In genomic region chr2:234110219-234110618, GRCh38 we compare ENCODE assay signal across 28 cellular contexts. TPM values are rescaled to one million over a fixed set of nuclear protein-coding genes. Genes with fewer than 3 reads are reported as not detected.
DNase-seq lines count a peak whose midpoint lies in the region; ATAC-seq, FAIRE-seq and TF ChIP-seq lines count a peak whose summit lies in the region.
"Had no signal": no experiment of that assay in that cellular context is flagged by ENCODE, and none has a peak within 500 bp of the region (broad histone marks: within the 10 kb centered on the region; RNA-seq: fewer than 3 reads in every experiment).

No MANE protein-coding gene starts in this region.

- H3K9me2 ChIP-seq in SK-N-SH: no peaks in the 10 kb centered on the region

- H2AFZ ChIP-seq in SK-N-SH (ENCODE audit: low read depth): no peak overlapping the region
- H2AFZ ChIP-seq in GM12878 (ENCODE audit: control insufficient read depth, low read depth, low read length): no peak overlapping the region
- no peak overlapping the region for H2AFZ ChIP-seq in keratinocyte (ENCODE audit: control insufficient read depth, low read length)

- TF ChIP-seq CTCF in SK-N-SH (IDR thresholded peaks at IDR 0.05): no peak
- no peak for TF ChIP-seq CTCF in GM12878 (IDR thresholded peaks at IDR 0.05 in 2 of 3, conservative IDR thresholded peaks at IDR 0.05 in 1 of 3; ENCODE audit: control insufficient read depth in 2 of 3, extremely low read depth in 1 of 3, insufficient read depth in 1 of 3, low read depth in 3 of 3, low read length in 3 of 3)
- TF ChIP-seq CTCF in keratinocyte (optimal IDR thresholded peaks at IDR 0.05 in 1 of 3, IDR thresholded peaks at IDR 0.05 in 1 of 3, conservative IDR thresholded peaks at IDR 0.05 in 1 of 3; ENCODE audit: extremely low read depth in 1 of 3, insufficient read depth in 2 of 3, low read length in 3 of 3): no peak

- H3K27ac ChIP-seq in SK-N-SH (ENCODE audit: low read depth in 2 of 2, low read length in 1 of 2): peak overlapping the region in 1 of 2 experiments; percentile 82; a peak in 1 of 4 replicates
- no peak overlapping the region for H3K27ac ChIP-seq in GM12878 (ENCODE audit: control insufficient read depth, insufficient read depth)
- no peak overlapping the region for H3K27ac ChIP-seq in keratinocyte (ENCODE audit: control insufficient read depth, insufficient read depth, low read length)

- DNase-seq in SK-N-SH (no peak), GM12878 (ENCODE audit: low read depth, low spot score) (no peak), keratinocyte (ENCODE audit: low read depth, low spot score) (no peak)
- no peak for DNase-seq in stimulated activated CD4-positive, alpha-beta T cell treated with anti-CD3 and anti-CD28 coated beads, Interleukin-12 subunit alpha, Interleukin-12 subunit beta, amount 100 ng/mL, for 4 hours
- DNase-seq: 8988T, AML-193, IMR-90, Karpas-422, NCI-H1092, NCI-H1436, NCI-H187 treated with DMSO at 0.1 percent for 48 hours, NCI-H2107, NCI-H446 treated with DMSO at 0.1 percent for 48 hours, NCI-H526 treated with DMSO at 0.1 percent for 48 hours, SHP77 had no signal

- ATAC-seq in SK-N-SH treated with all-trans-retinoic acid at 6 μM for 48 hours (no peak), GM12878 (no peak), HG03280 (IDR thresholded peaks at IDR 0.05; ENCODE audit: unreplicated experiment) (no peak), HG03342 (IDR thresholded peaks at IDR 0.05; ENCODE audit: unreplicated experiment) (no peak)

- SMC1A ChIA-PET in GM12878 (lab: Charles Lee; ENCODE audit: uncharacterized antibody, unreplicated experiment): no interaction called here

- H3K79me2 ChIP-seq in SK-N-SH (ENCODE audit: insufficient read depth) (no peaks in the 10 kb centered on the region), GM12878 (ENCODE audit: control insufficient read depth, insufficient read depth, low read length) (no peaks in the 10 kb centered on the region), keratinocyte (ENCODE audit: control insufficient read depth, insufficient read depth, low read length) (no peaks in the 10 kb centered on the region)

- H3K4me2 ChIP-seq in SK-N-SH: no peak overlapping the region
- no peak overlapping the region for H3K4me2 ChIP-seq in GM12878 (ENCODE audit: control insufficient read depth, insufficient read depth)
- H3K4me2 ChIP-seq in keratinocyte (ENCODE audit: control insufficient read depth, extremely low read depth, insufficient read depth, low read depth, low read length): no peak overlapping the region

- H3K4me1 ChIP-seq in SK-N-SH (ENCODE audit: control insufficient read depth in 1 of 2, insufficient read depth in 2 of 2, low read depth in 1 of 2, low read length in 1 of 2): peaks cover 0 to 15% of the 10 kb centered on the region in 2 experiments; a peak in 2 of 4 replicates
- H3K4me1 ChIP-seq in GM12878 (ENCODE audit: control insufficient read depth, insufficient read depth, low read length): no peaks in the 10 kb centered on the region
- peaks cover 37% of the 10 kb centered on the region for H3K4me1 ChIP-seq in keratinocyte (ENCODE audit: control insufficient read depth, extremely low read depth, insufficient read depth, low read length)

- CTCF ChIA-PET in SK-N-SH (lab: Yijun Ruan, JAX) (interaction anchor here (1.3 kb wide), 1 partner anchor 25 kb away, joined by 6 read pairs; no protein-coding TSS in a partner anchor), GM12878 (lab: Yijun Ruan, JAX) (no interaction called here)

- H3K9me3 ChIP-seq in SK-N-SH (no peaks in the 10 kb centered on the region), GM12878 (replicated peaks; ENCODE audit: control insufficient read depth, insufficient read depth, low read length) (no peaks in the 10 kb centered on the region), keratinocyte (ENCODE audit: control insufficient read depth, low read depth, low read length) (no peaks in the 10 kb centered on the region)

- dilution Hi-C loops in keratinocyte (cut with MboI; ENCODE audit: extremely low pct_ligation_motif_present, low sequenced_read_pairs): no loop called here

- no TSS peak for BruUV-seq in GM12878 (replicated peaks; lab: Mats Ljungman, UMichigan)

- in situ Hi-C loops in GM12878 (cut with MboI): no loop called here

- TF ChIP-seq EP300 in SK-N-SH (IDR thresholded peaks at IDR 0.05; ENCODE audit: borderline replicate concordance in 1 of 2, low read depth in 1 of 2, low read length in 1 of 2) (no peak), Ishikawa (IDR thresholded peaks at IDR 0.05; ENCODE audit: borderline replicate concordance) (no peak), GM12878 (IDR thresholded peaks at IDR 0.05; ENCODE audit: borderline replicate concordance in 1 of 2, control insufficient read depth in 1 of 2, low read depth in 2 of 2, low read length in 2 of 2) (no peak)

- no peaks in the 10 kb centered on the region for H3K9me1 ChIP-seq in keratinocyte (ENCODE audit: control insufficient read depth, extremely low read depth, insufficient read depth, low read length)

- H3K27me3 ChIP-seq in SK-N-SH (ENCODE audit: insufficient read depth) (no peaks in the 10 kb centered on the region), GM12878 (replicated peaks in 1 of 2; ENCODE audit: control insufficient read depth in 2 of 2, insufficient read depth in 2 of 2, low read length in 1 of 2) (no peaks in the 10 kb centered on the region; a peak in 1 of 4 replicates), keratinocyte (ENCODE audit: control insufficient read depth, extremely low read depth, insufficient read depth, low read length) (no peaks in the 10 kb centered on the region)

- FAIRE-seq in GM12878 (lab: Jason Lieb, UNC) (no peak), keratinocyte (lab: Jason Lieb, UNC) (peak; percentile 32)
- FAIRE-seq: D721Med, GM12891, GM18507, HTR-8/SVneo had no signal

- no peak for TF ChIP-seq POLR2A in GM12878 (IDR thresholded peaks at IDR 0.05; ENCODE audit: low read depth, low read length)

- peaks cover 17% of the 10 kb centered on the region for H3F3A ChIP-seq in SK-N-SH (replicated peaks; ENCODE audit: insufficient read depth)

- H3K9ac ChIP-seq in SK-N-SH (no peak overlapping the region), GM12878 (ENCODE audit: control insufficient read depth, insufficient read depth, low read length) (no peak overlapping the region), keratinocyte (ENCODE audit: control insufficient read depth, extremely low read depth, insufficient read depth, low read length) (no peak overlapping the region)

- no peaks in the 10 kb centered on the region for H4K20me1 ChIP-seq in SK-N-SH (ENCODE audit: insufficient read depth)
- no peaks in the 10 kb centered on the region for H4K20me1 ChIP-seq in GM12878 (ENCODE audit: control insufficient read depth, insufficient read depth)
- H4K20me1 ChIP-seq in keratinocyte (ENCODE audit: control insufficient read depth, extremely low read depth, insufficient read depth, low read length): no peaks in the 10 kb centered on the region

- POLR2A ChIA-PET in SK-N-SH (lab: Yijun Ruan, JAX) (no interaction called here), GM12878 (lab: Charles Lee) (no interaction called here)

- TF ChIP-seq RAD21 in SK-N-SH (IDR thresholded peaks at IDR 0.05; ENCODE audit: low read length): no peak
- peak; percentile 23 for TF ChIP-seq RAD21 in Ishikawa (IDR thresholded peaks at IDR 0.05; ENCODE audit: low read depth)
- no peak for TF ChIP-seq RAD21 in GM12878 (IDR thresholded peaks at IDR 0.05; ENCODE audit: insufficient read depth, low read depth, low read length)

- H3K36me3 ChIP-seq in SK-N-SH (replicated peaks in 1 of 2; ENCODE audit: control insufficient read depth in 1 of 2, insufficient read depth in 2 of 2, low read length in 1 of 2) (no peaks in the 10 kb centered on the region), GM12878 (ENCODE audit: control insufficient read depth in 2 of 2, insufficient read depth in 2 of 2, low read length in 1 of 2) (no peaks in the 10 kb centered on the region), keratinocyte (ENCODE audit: control insufficient read depth in 2 of 2, extremely low read depth in 1 of 2, insufficient read depth in 2 of 2, low read length in 2 of 2) (no peaks in the 10 kb centered on the region)

- intact Hi-C loops in GM12878 (cut with micrococcal nuclease; ENCODE audit: unreplicated experiment): no loop called here

- no peak overlapping the region for H3K4me3 ChIP-seq in SK-N-SH (ENCODE audit: low read depth in 2 of 2, low read length in 1 of 2)
- no peak overlapping the region for H3K4me3 ChIP-seq in GM12878
- H3K4me3 ChIP-seq in keratinocyte (ENCODE audit: control insufficient read depth in 2 of 3, extremely low read depth in 1 of 3, insufficient read depth in 2 of 3, low read depth in 1 of 3, low read length in 3 of 3): no peak overlapping the region

- RAD21 ChIA-PET in GM12878 (lab: Charles Lee; ENCODE audit: unreplicated experiment): no interaction called here

RNA-seq across cellular contexts. Expression of gene SPP2, which starts 59.7 kb away (rescaled TPM):
- polyA plus RNA-seq in SK-N-SH (2012; rRNA removed) (0.19 and 0.30 TPM in 2 replicates), GM12878 (2011; rRNA removed) (not detected in 2 replicates), GM12878 (2014; fragmentation: Illumina TruSeq; extraction: Trizol) (not detected in 2 replicates), GM12878 (2014; fragmentation: Nextera tagmentation; extraction: Ambion mirVana) (not detected), GM12878 (2014; rRNA removed) (not detected in 2 replicates), GM12878 (2016; fragmentation: Nextera tagmentation; extraction: Ambion mirVana) (not detected), keratinocyte (0.13 to 0.14 TPM in 2 of 3 replicates, not detected in the other)
- polyA plus RNA-seq in SK-N-SH (2012; cell fraction: cytosol; rRNA removed): 0.87 and 0.88 TPM in 2 replicates
- polyA plus RNA-seq in SK-N-SH (2012; cell fraction: nucleus; rRNA removed): 0.25 and 0.92 TPM in 2 replicates
- total RNA-seq in GM12878 (2013; cell fraction: nucleolus; rRNA removed): not detected in 2 replicates
- total RNA-seq in GM12878 (2014; rRNA removed) (not detected in 2 replicates), GM12878 (2014; rRNA removed; fragmentation: Illumina TruSeq; extraction: Trizol) (not detected in 2 replicates), GM12878 (2021) (0.37 TPM in 1 of 2 replicates, not detected in the other)
- polyA plus RNA-seq in GM12878 (2011; ENCODE audit: low read depth): not detected
- polyA plus RNA-seq in GM12878 (2011; cell fraction: cytosol; rRNA removed): not detected in 2 replicates
- polyA plus RNA-seq in GM12878 (2011; cell fraction: nucleus; rRNA removed): not detected in 2 replicates
- polyA plus RNA-seq in GM12878 (2012): not detected in 2 replicates
- polyA minus RNA-seq in GM12878 (2011; rRNA and poly(A)+ RNA removed): not detected in 2 replicates
- polyA minus RNA-seq in GM12878 (2011; cell fraction: cytosol; rRNA and poly(A)+ RNA removed): not detected in 2 replicates
- not detected in 2 replicates for polyA minus RNA-seq in GM12878 (2011; cell fraction: nucleus; rRNA and poly(A)+ RNA removed)
- not detected for polyA plus RNA-seq in keratinocyte (2011; ENCODE audit: low read depth)
- 0.09 TPM in 1 of 2 replicates, not detected in the other for polyA plus RNA-seq in keratinocyte (2011; cell fraction: cytosol; rRNA removed)
- 0.20 TPM in 1 of 2 replicates, not detected in the other for polyA plus RNA-seq in keratinocyte (2011; cell fraction: nucleus; rRNA removed)
- 0.17 TPM in 1 of 2 replicates, not detected in the other for polyA plus RNA-seq in keratinocyte (2012; ENCODE audit: low replicate concordance)
- polyA minus RNA-seq in keratinocyte: not detected in 3 replicates
- polyA minus RNA-seq in keratinocyte (2011; cell fraction: cytosol; rRNA and poly(A)+ RNA removed): not detected
- not detected in 2 replicates for polyA minus RNA-seq in keratinocyte (2011; cell fraction: nucleus; rRNA and poly(A)+ RNA removed)
- total RNA-seq: H4, IMR-90, MCF 10A, RPMI7951 had no signal
- polyA plus RNA-seq: AG04450, CD14-positive monocyte, IMR-90 had no signal

Comparison
In these comparisons a context has a peak if more than half of its experiments do, and no peak if none do; other contexts are left out.
1. Of the 26 proteins assayed by ChIP-seq in both GM12878 and SK-N-SH: peak only in GM12878: none; only in SK-N-SH: none; in both: REST; in neither: 25.